In the genomic region with DNA sequence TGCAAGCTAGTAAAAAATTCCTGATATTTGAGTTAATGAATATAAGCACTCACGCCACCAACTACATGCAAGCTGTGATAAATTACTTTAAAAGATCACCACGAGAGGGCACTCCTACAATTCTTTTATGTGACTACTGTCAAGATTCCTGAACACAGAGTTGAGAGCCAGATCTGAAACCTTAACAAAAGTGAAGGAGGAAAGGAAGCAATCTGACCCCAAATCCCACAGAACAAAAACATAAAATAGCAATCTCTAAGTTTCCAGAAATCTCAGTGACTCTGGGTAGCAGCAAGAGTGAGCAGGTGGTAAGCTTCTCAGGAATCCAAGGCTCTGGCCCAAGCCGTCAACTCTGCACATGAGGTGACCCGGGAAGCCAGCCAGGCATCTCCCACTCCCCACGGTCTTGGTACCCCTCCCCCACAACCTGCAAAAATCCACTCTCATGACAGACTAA, we compare ENCODE assay signal across 8 cellular contexts. TPM values are rescaled to one million over a fixed set of nuclear protein-coding genes. Genes with fewer than 3 reads are reported as not detected.
A peak's percentile ranks its signal among the peaks of the same experiment; 100 is the strongest.
DNase-seq lines count a peak whose midpoint lies in the region; ATAC-seq and TF ChIP-seq lines count a peak whose summit lies in the region.

No MANE protein-coding gene starts in this region.

- H3K27ac ChIP-seq in OCI-LY1 (ENCODE audit: low read depth, low read length, poor library complexity, severe bottlenecking) (no peak overlapping the region), thoracic aorta (peak overlapping the region in 1 of 2 donors; percentile 46)

- H3K4me1 Mint-ChIP-seq in central memory CD8-positive, alpha-beta T cell = peaks cover 7% of the 10 kb centered on the region

- peak; percentile 73 for TF ChIP-seq CTCF in OCI-LY1 (IDR thresholded peaks at IDR 0.05; ENCODE audit: low read length)
- peak; percentile 49 for TF ChIP-seq CTCF in thoracic aorta (IDR thresholded peaks at IDR 0.05)

- H3K9ac ChIP-seq in OCI-LY1 (ENCODE audit: low read length) = no peak overlapping the region

- H3K4me1 ChIP-seq in OCI-LY1 (ENCODE audit: insufficient read depth, low read length, severe bottlenecking) (no peaks in the 10 kb centered on the region), thoracic aorta (ENCODE audit: control insufficient read depth in 1 of 2, low read depth in 2 of 2) (peaks cover 0 to 4% of the 10 kb centered on the region in 2 donors)

- intact Hi-C loops in posterior vena cava (cut with DNase I) = loop anchor here (5.0 to 10.0 kb wide), 3 partner anchors 52 to 84 kb away; a partner anchor contains a TSS

- H3K9me2 ChIP-seq in OCI-LY1 (ENCODE audit: low read depth, low read length) = no peaks in the 10 kb centered on the region

- no peaks in the 10 kb centered on the region for H3F3A ChIP-seq in OCI-LY1 (ENCODE audit: insufficient read depth, low read length)

- H3K4me3 ChIP-seq in OCI-LY1 (ENCODE audit: low read depth, low read length, poor library complexity, severe bottlenecking) (no peak overlapping the region), thoracic aorta (no peak overlapping the region), MG63 (no peak overlapping the region)

- H3K36me3 Mint-ChIP-seq in central memory CD8-positive, alpha-beta T cell (ENCODE audit: insufficient read depth) = peaks cover 54% of the 10 kb centered on the region

- no peak overlapping the region for H3K4me3 Mint-ChIP-seq in central memory CD8-positive, alpha-beta T cell

- no peaks in the 10 kb centered on the region for H3K79me2 ChIP-seq in OCI-LY1 (ENCODE audit: insufficient read depth, low read length)

- H3K36me3 ChIP-seq in OCI-LY1 (ENCODE audit: insufficient read depth, low read length) (peaks cover 36% of the 10 kb centered on the region), thoracic aorta (peaks cover 20% of the 10 kb centered on the region), MG63 (peaks cover 72% of the 10 kb centered on the region)

- no peaks in the 10 kb centered on the region for H3K9me3 Mint-ChIP-seq in central memory CD8-positive, alpha-beta T cell

- H3K27me3 ChIP-seq in OCI-LY1 (ENCODE audit: insufficient read depth, low read length) (no peaks in the 10 kb centered on the region), thoracic aorta (replicated peaks; ENCODE audit: insufficient read depth) (no peaks in the 10 kb centered on the region), MG63 (no peaks in the 10 kb centered on the region)

- peak overlapping the region; percentile 73 for H3K27ac Mint-ChIP-seq in central memory CD8-positive, alpha-beta T cell (ENCODE audit: low read depth)

- no peak overlapping the region for H2AFZ ChIP-seq in OCI-LY1 (ENCODE audit: low read length)

- H3K4me2 ChIP-seq in OCI-LY1 (ENCODE audit: low read length) = no peak overlapping the region

- H4K20me1 ChIP-seq in OCI-LY1 (ENCODE audit: insufficient read depth, low read length) = no peaks in the 10 kb centered on the region

- H3K9me3 ChIP-seq in OCI-LY1 (ENCODE audit: low read length) (no peaks in the 10 kb centered on the region), thoracic aorta (no peaks in the 10 kb centered on the region), MG63 (no peaks in the 10 kb centered on the region)

- DNase-seq in COLO829 (ENCODE audit: low spot score) (peak; percentile 72), HCEC 1CT (peak; percentile 71), kidney tubule cell (ENCODE audit: low spot score) (peak; percentile 74), thoracic aorta (ENCODE audit: low spot score) (no peak), posterior vena cava (ENCODE audit: low spot score) (no peak), MG63 (no peak)
- DNase-seq in central memory CD8-positive, alpha-beta T cell (ENCODE audit: low spot score in 2 of 2) = peak in 1 of 2 donors; percentile 20

- ATAC-seq in central memory CD8-positive, alpha-beta T cell (replicated peaks; ENCODE audit: extremely low read depth, poor library complexity, severe bottlenecking) = no peak
- no peak for ATAC-seq in thoracic aorta (ENCODE audit: insufficient number of reproducible peaks, low FRiP score, low read depth)

- H3K27me3 Mint-ChIP-seq in central memory CD8-positive, alpha-beta T cell = no peaks in the 10 kb centered on the region

RNA-seq across cellular contexts. Expression of a gene that starts 55.1 kb away (rescaled TPM):
- total RNA-seq in thoracic aorta = 10 to 100 TPM; 54.0 to 94.2 TPM
- total RNA-seq in posterior vena cava = 10 to 100 TPM; 67.1 to 77.4 TPM
- 80.1 and 94.3 TPM in 2 replicates for total RNA-seq in MG63 (2014; rRNA removed; shearing (Covaris generic); ENCODE audit: low replicate concordance)

Comparison
In these comparisons a context has a peak if more than half of its experiments do, and no peak if none do; other contexts are left out.
1. DNase-seq: peak in COLO829 (single experiment), HCEC 1CT (single experiment) and kidney tubule cell (single experiment); none in thoracic aorta (single experiment), posterior vena cava (single experiment) and MG63 (single experiment).